In genomic region chr16:50535506-50536257, GRCh38 we compare ENCODE assay signal across 19 cellular contexts. TPM values are rescaled to one million over a fixed set of nuclear protein-coding genes. Genes with fewer than 3 reads are reported as not detected.
DNase-seq lines count a peak whose midpoint lies in the region; ATAC-seq and TF ChIP-seq lines count a peak whose summit lies in the region.
"Had no signal": no experiment of that assay in that cellular context is flagged by ENCODE, and none has a peak within 500 bp of the region (broad histone marks: within the 10 kb centered on the region; RNA-seq: fewer than 3 reads in every experiment).

No MANE protein-coding gene starts in this region.

- H3K27me3 Mint-ChIP-seq in activated naive CD4-positive, alpha-beta T cell treated with anti-CD3 and anti-CD28 coated beads, Interleukin-2, amount 50 U/mL, for 24 hours: no peaks in the 10 kb centered on the region
- H3K27me3 Mint-ChIP-seq in endodermal cell (ENCODE audit: insufficient read depth) (peaks cover 5% of the 10 kb centered on the region), neural progenitor cell (ENCODE audit: insufficient read depth, low read depth) (peaks cover 16% of the 10 kb centered on the region)
- peaks cover 38% of the 10 kb centered on the region for H3K27me3 Mint-ChIP-seq in stimulated activated memory B cell treated with anti-CD40 and anti-IgM and Interleukin-4, amounts not matched to agents 10 μg/mL and 1 μg/mL and 100 μg/mL, for 72 hours

- no peaks in the 10 kb centered on the region for H3K9me3 Mint-ChIP-seq in activated naive CD4-positive, alpha-beta T cell treated with anti-CD3 and anti-CD28 coated beads, Interleukin-2, amount 50 U/mL, for 24 hours
- H3K9me3 Mint-ChIP-seq in activated naive CD4-positive, alpha-beta T cell treated with anti-CD3 and anti-CD28 coated beads, Interleukin-2, amount 50 U/mL, for 72 hours: peaks cover 0 to 4% of the 10 kb centered on the region in 2 donors
- H3K9me3 Mint-ChIP-seq in endodermal cell (peaks cover 3% of the 10 kb centered on the region), neural progenitor cell (peaks cover 7% of the 10 kb centered on the region)
- H3K9me3 Mint-ChIP-seq in stimulated activated memory B cell treated with anti-CD40 and anti-IgM and Interleukin-4, amounts not matched to agents 10 μg/mL and 1 μg/mL and 100 μg/mL, for 72 hours: no peaks in the 10 kb centered on the region
- H3K9me3 Mint-ChIP-seq: HFFc6 had no signal

- DNase-seq in activated naive CD4-positive, alpha-beta T cell treated with anti-CD3 and anti-CD28 coated beads, Interleukin-2, amount 50 U/mL, for 72 hours (ENCODE audit: low spot score in 2 of 2): no peak
- DNase-seq in endodermal cell (peak; percentile 12), neural progenitor cell (ENCODE audit: low spot score) (no peak), ureter (ENCODE audit: low spot score) (no peak)
- DNase-seq in activated CD4-positive, alpha-beta T cell treated with anti-CD3 and anti-CD28 coated beads, Interleukin-2, amount 50 U/mL, for 48 hours: no peak
- DNase-seq: CD4-positive, CD25-positive, alpha-beta regulatory T cell; DMS153; HFFc6; IMR-90; KG1; MM.1S; NCI-H2029; NCI-H446; NCI-H524 treated with DMSO at 0.1 percent for 48 hours; NCI-H774 had no signal

- no peak for TF ChIP-seq CTCF in endodermal cell (conservative IDR thresholded peaks at IDR 0.05)
- no peak for TF ChIP-seq CTCF in neural progenitor cell (IDR thresholded peaks at IDR 0.05)

- 90 to 92% methylated on average over 8 to 12 of the region's 12 CpGs for WGBS in endodermal cell (ENCODE audit: insufficient coverage in 1 of 2, insufficient read length in 1 of 2), 2 experiments

- no peaks in the 10 kb centered on the region for H3K36me3 Mint-ChIP-seq in activated naive CD4-positive, alpha-beta T cell treated with anti-CD3 and anti-CD28 coated beads, Interleukin-2, amount 50 U/mL, for 24 hours
- no peaks in the 10 kb centered on the region for H3K36me3 Mint-ChIP-seq in activated naive CD4-positive, alpha-beta T cell treated with anti-CD3 and anti-CD28 coated beads, Interleukin-2, amount 50 U/mL, for 72 hours
- H3K36me3 Mint-ChIP-seq in endodermal cell (ENCODE audit: low read depth) (no peaks in the 10 kb centered on the region), neural progenitor cell (no peaks in the 10 kb centered on the region)
- H3K36me3 Mint-ChIP-seq in stimulated activated memory B cell treated with anti-CD40 and anti-IgM and Interleukin-4, amounts not matched to agents 10 μg/mL and 1 μg/mL and 100 μg/mL, for 72 hours: no peaks in the 10 kb centered on the region
- H3K36me3 Mint-ChIP-seq: CD4-positive, CD25-positive, alpha-beta regulatory T cell had no signal

- peaks cover 24% of the 10 kb centered on the region for H3F3A ChIP-seq in neural progenitor cell (ENCODE audit: low read depth)

- H3K4me3 ChIP-seq in endodermal cell (ENCODE audit: low read length) (no peak overlapping the region), neural progenitor cell (no peak overlapping the region)
- H3K4me3 ChIP-seq: BLaER1, HAP-1 had no signal

- H3K27me3 ChIP-seq in endodermal cell (ENCODE audit: control insufficient read depth, insufficient read depth, low read length, poor library complexity, severe bottlenecking) (no peaks in the 10 kb centered on the region), neural progenitor cell (peaks cover 4% of the 10 kb centered on the region)
- H3K27me3 ChIP-seq: BLaER1 had no signal

- no peaks in the 10 kb centered on the region for H3K79me2 ChIP-seq in neural progenitor cell (ENCODE audit: low read depth)

- H3K27ac ChIP-seq in endodermal cell (ENCODE audit: low read depth, low read length): no peak overlapping the region
- H3K27ac ChIP-seq in neural progenitor cell: no peak overlapping the region
- H3K27ac ChIP-seq: BLaER1 had no signal

- no peak overlapping the region for H3K4me2 ChIP-seq in neural progenitor cell
- H3K4me2 ChIP-seq: BLaER1 had no signal

- H3K36me3 ChIP-seq in endodermal cell (ENCODE audit: control insufficient read depth, insufficient read depth, low read length): no peaks in the 10 kb centered on the region
- no peaks in the 10 kb centered on the region for H3K36me3 ChIP-seq in neural progenitor cell
- H3K36me3 ChIP-seq: BLaER1, HAP-1 had no signal

- no peak overlapping the region for H3K4me3 Mint-ChIP-seq in activated naive CD4-positive, alpha-beta T cell treated with anti-CD3 and anti-CD28 coated beads, Interleukin-2, amount 50 U/mL, for 24 hours
- H3K4me3 Mint-ChIP-seq in endodermal cell (no peak overlapping the region), neural progenitor cell (no peak overlapping the region)
- no peak overlapping the region for H3K4me3 Mint-ChIP-seq in stimulated activated memory B cell treated with anti-CD40 and anti-IgM and Interleukin-4, amounts not matched to agents 10 μg/mL and 1 μg/mL and 100 μg/mL, for 72 hours
- H3K4me3 Mint-ChIP-seq: CD4-positive, CD25-positive, alpha-beta regulatory T cell; HFFc6 had no signal

- no peak for ATAC-seq in activated naive CD4-positive, alpha-beta T cell treated with anti-CD3 and anti-CD28 coated beads, Interleukin-2, amount 50 U/mL, for 72 hours
- ATAC-seq in stimulated activated memory B cell treated with anti-CD40 and anti-IgM and Interleukin-4, amounts not matched to agents 10 μg/mL and 1 μg/mL and 100 μg/mL, for 72 hours: no peak

- no peaks in the 10 kb centered on the region for H3K4me1 ChIP-seq in endodermal cell (ENCODE audit: control insufficient read depth, insufficient read depth, low read length)
- peaks cover 23% of the 10 kb centered on the region for H3K4me1 ChIP-seq in neural progenitor cell
- H3K4me1 ChIP-seq: HAP-1 had no signal

- H3K9me3 ChIP-seq in endodermal cell (ENCODE audit: control insufficient read depth, low read length): no peaks in the 10 kb centered on the region
- H3K9me3 ChIP-seq in neural progenitor cell (ENCODE audit: low read depth): no peaks in the 10 kb centered on the region
- H3K9me3 ChIP-seq: BLaER1, HAP-1 had no signal

- H4K20me1 ChIP-seq in neural progenitor cell (ENCODE audit: low read depth): no peaks in the 10 kb centered on the region
- H4K20me1 ChIP-seq: BLaER1 had no signal

- no peak overlapping the region for H3K9ac ChIP-seq in endodermal cell (ENCODE audit: extremely low read depth, low read length, poor library complexity, severe bottlenecking)
- H3K9ac ChIP-seq in neural progenitor cell: no peak overlapping the region
- H3K9ac ChIP-seq: BLaER1 had no signal

- no peak overlapping the region for H2AFZ ChIP-seq in neural progenitor cell (replicated peaks)

- peak overlapping the region; percentile 43 for H3K27ac Mint-ChIP-seq in activated naive CD4-positive, alpha-beta T cell treated with anti-CD3 and anti-CD28 coated beads, Interleukin-2, amount 50 U/mL, for 24 hours
- H3K27ac Mint-ChIP-seq in activated naive CD4-positive, alpha-beta T cell treated with anti-CD3 and anti-CD28 coated beads, Interleukin-2, amount 50 U/mL, for 72 hours: no peak overlapping the region
- H3K27ac Mint-ChIP-seq in endodermal cell (no peak overlapping the region), neural progenitor cell (peak overlapping the region; percentile 24)
- no peak overlapping the region for H3K27ac Mint-ChIP-seq in stimulated activated memory B cell treated with anti-CD40 and anti-IgM and Interleukin-4, amounts not matched to agents 10 μg/mL and 1 μg/mL and 100 μg/mL, for 72 hours
- H3K27ac Mint-ChIP-seq: CD4-positive, CD25-positive, alpha-beta regulatory T cell; HFFc6 had no signal

- no peaks in the 10 kb centered on the region for H3K4me1 Mint-ChIP-seq in activated naive CD4-positive, alpha-beta T cell treated with anti-CD3 and anti-CD28 coated beads, Interleukin-2, amount 50 U/mL, for 24 hours
- peaks cover 14% of the 10 kb centered on the region for H3K4me1 Mint-ChIP-seq in endodermal cell
- H3K4me1 Mint-ChIP-seq in neural progenitor cell: peaks cover 30% of the 10 kb centered on the region
- H3K4me1 Mint-ChIP-seq in stimulated activated memory B cell treated with anti-CD40 and anti-IgM and Interleukin-4, amounts not matched to agents 10 μg/mL and 1 μg/mL and 100 μg/mL, for 72 hours: no peaks in the 10 kb centered on the region

RNA-seq across cellular contexts. Expression of gene NKD1, which starts 12.5 kb away (rescaled TPM):
- 1 to 10 TPM; 1.4 to 2.1 TPM for total RNA-seq in activated naive CD4-positive, alpha-beta T cell treated with anti-CD3 and anti-CD28 coated beads, Interleukin-2, amount 50 U/mL, for 72 hours
- total RNA-seq in endodermal cell: 1 to 10 TPM; 7.0 to 9.5 TPM
- polyA plus RNA-seq in endodermal cell (2013, experiment 1 of 2): 32.4 TPM
- 20.2 TPM for polyA plus RNA-seq in endodermal cell (2013, experiment 2 of 2)
- 3.3 and 5.3 TPM in 2 replicates for total RNA-seq in neural progenitor cell (ENCODE audit: low replicate concordance)
- 27.8 TPM for total RNA-seq in ureter
- total RNA-seq: HFFc6, IMR-90 had no signal
- polyA plus RNA-seq: IMR-90 had no signal

Comparison
In these comparisons a context has a peak if more than half of its experiments do, and no peak if none do; other contexts are left out.
1. H3K27ac Mint-ChIP-seq: peak in activated naive CD4-positive, alpha-beta T cell treated with anti-CD3 and anti-CD28 coated beads, Interleukin-2, amount 50 U/mL, for 24 hours (single experiment) and neural progenitor cell (single experiment); none in activated naive CD4-positive, alpha-beta T cell treated with anti-CD3 and anti-CD28 coated beads, Interleukin-2, amount 50 U/mL, for 72 hours (0 of 2), endodermal cell (single experiment) and stimulated activated memory B cell treated with anti-CD40 and anti-IgM and Interleukin-4, amounts not matched to agents 10 μg/mL and 1 μg/mL and 100 μg/mL, for 72 hours (single experiment).